In genomic region chr20:62266340-62266739, GRCh38 we compare ENCODE assay signal across 1 cellular context.
A peak's percentile ranks its signal among the peaks of the same experiment; 100 is the strongest.
TF ChIP-seq lines count a peak whose summit lies in the region.

No MANE protein-coding gene starts in this region.

TF ChIP-seq in WTC11, 78 proteins besides CTCF, POLR2A, EP300 and RAD21:
- peak; percentile 55 for TF ChIP-seq NFYB (CRISPR knock-in tag; conservative IDR thresholded peaks at IDR 0.05; ENCODE audit: low read depth)
- no peak for TF ChIP-seq E2F4 (CRISPR knock-in tag; IDR thresholded peaks at IDR 0.05; ENCODE audit: borderline replicate concordance, low read depth)
